ENCODE assay signal across 1 cellular context in the genomic region with DNA sequence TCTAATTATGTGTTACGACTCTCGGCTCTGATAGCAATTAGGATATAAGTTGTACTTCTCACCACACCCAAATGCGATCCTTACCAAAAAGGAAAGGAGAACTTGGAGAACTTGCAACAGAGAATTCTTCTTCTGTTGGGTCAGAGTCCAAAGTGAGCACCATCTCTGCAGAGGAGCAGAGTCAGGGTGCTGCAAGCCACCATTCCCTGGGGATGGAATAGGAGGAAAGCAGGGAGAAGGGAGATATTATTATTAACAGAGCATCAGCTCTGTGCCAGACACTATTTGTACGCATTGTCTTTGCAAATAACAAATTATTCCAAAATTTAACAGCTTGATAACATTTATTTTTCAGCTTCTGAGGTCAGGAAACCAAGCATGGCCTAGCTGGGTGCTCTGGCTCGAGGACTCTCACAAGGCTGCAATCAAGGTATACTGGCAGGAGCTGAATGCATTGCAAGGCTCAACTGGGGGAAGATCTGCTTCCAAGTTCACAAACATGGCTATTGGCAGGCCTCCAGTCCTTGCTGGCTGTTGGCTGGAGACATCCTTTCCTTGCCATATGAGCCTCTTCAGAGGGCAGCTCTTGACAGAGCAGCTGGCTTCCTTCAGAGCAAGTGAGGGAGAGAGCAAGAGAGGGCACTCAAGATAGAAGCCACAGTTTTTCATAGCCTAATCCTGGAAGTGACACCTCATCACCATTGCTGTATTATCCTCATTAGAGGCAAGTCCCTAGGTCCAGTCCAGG.
TF ChIP-seq lines count a peak whose summit lies in the region.

No MANE protein-coding gene starts in this region.

TF ChIP-seq in GM23338, 12 proteins besides CTCF, POLR2A, EP300 and RAD21 (continued from another document):
- TF ChIP-seq, protein P1, sequence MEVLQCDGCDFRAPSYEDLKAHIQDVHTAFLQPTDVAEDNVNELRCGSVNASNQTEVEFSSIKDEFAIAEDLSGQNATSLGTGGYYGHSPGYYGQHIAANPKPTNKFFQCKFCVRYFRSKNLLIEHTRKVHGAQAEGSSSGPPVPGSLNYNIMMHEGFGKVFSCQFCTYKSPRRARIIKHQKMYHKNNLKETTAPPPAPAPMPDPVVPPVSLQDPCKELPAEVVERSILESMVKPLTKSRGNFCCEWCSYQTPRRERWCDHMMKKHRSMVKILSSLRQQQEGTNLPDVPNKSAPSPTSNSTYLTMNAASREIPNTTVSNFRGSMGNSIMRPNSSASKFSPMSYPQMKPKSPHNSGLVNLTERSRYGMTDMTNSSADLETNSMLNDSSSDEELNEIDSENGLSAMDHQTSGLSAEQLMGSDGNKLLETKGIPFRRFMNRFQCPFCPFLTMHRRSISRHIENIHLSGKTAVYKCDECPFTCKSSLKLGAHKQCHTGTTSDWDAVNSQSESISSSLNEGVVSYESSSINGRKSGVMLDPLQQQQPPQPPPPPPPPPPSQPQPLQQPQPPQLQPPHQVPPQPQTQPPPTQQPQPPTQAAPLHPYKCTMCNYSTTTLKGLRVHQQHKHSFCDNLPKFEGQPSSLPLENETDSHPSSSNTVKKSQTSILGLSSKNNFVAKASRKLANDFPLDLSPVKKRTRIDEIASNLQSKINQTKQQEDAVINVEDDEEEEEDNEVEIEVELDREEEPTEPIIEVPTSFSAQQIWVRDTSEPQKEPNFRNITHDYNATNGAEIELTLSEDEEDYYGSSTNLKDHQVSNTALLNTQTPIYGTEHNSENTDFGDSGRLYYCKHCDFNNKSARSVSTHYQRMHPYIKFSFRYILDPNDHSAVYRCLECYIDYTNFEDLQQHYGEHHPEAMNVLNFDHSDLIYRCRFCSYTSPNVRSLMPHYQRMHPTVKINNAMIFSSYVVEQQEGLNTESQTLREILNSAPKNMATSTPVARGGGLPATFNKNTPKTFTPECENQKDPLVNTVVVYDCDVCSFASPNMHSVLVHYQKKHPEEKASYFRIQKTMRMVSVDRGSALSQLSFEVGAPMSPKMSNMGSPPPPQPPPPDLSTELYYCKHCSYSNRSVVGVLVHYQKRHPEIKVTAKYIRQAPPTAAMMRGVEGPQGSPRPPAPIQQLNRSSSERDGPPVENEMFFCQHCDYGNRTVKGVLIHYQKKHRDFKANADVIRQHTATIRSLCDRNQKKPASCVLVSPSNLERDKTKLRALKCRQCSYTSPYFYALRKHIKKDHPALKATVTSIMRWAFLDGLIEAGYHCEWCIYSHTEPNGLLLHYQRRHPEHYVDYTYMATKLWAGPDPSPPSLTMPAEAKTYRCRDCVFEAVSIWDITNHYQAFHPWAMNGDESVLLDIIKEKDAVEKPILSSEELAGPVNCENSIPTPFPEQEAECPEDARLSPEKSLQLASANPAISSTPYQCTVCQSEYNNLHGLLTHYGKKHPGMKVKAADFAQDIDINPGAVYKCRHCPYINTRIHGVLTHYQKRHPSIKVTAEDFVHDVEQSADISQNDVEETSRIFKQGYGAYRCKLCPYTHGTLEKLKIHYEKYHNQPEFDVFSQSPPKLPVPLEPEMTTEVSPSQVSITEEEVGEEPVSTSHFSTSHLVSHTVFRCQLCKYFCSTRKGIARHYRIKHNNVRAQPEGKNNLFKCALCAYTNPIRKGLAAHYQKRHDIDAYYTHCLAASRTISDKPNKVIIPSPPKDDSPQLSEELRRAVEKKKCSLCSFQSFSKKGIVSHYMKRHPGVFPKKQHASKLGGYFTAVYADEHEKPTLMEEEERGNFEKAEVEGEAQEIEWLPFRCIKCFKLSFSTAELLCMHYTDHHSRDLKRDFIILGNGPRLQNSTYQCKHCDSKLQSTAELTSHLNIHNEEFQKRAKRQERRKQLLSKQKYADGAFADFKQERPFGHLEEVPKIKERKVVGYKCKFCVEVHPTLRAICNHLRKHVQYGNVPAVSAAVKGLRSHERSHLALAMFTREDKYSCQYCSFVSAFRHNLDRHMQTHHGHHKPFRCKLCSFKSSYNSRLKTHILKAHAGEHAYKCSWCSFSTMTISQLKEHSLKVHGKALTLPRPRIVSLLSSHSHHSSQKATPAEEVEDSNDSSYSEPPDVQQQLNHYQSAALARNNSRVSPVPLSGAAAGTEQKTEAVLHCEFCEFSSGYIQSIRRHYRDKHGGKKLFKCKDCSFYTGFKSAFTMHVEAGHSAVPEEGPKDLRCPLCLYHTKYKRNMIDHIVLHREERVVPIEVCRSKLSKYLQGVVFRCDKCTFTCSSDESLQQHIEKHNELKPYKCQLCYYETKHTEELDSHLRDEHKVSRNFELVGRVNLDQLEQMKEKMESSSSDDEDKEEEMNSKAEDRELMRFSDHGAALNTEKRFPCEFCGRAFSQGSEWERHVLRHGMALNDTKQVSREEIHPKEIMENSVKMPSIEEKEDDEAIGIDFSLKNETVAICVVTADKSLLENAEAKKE (CRISPR knock-in tag; IDR thresholded peaks at IDR 0.05) = no peak
- TF ChIP-seq ZNF114 (CRISPR knock-in tag; IDR thresholded peaks at IDR 0.05) (no peak), STAT1 (IDR thresholded peaks at IDR 0.05; ENCODE audit: unreplicated experiment) (no peak), POLR2AphosphoS5 (IDR thresholded peaks at IDR 0.05; ENCODE audit: low read depth) (no peak), EZH2phosphoT487 (IDR thresholded peaks at IDR 0.05; ENCODE audit: unreplicated experiment) (no peak), JUNB (IDR thresholded peaks at IDR 0.05; ENCODE audit: unreplicated experiment) (no peak), ZNF331 (CRISPR knock-in tag; IDR thresholded peaks at IDR 0.05; ENCODE audit: low read depth) (no peak), CREB1 (CRISPR knock-in tag; IDR thresholded peaks at IDR 0.05; ENCODE audit: low read depth) (no peak), EZH2 (IDR thresholded peaks at IDR 0.05; ENCODE audit: low read depth, unreplicated experiment) (no peak)
- TF ChIP-seq, protein P2, sequence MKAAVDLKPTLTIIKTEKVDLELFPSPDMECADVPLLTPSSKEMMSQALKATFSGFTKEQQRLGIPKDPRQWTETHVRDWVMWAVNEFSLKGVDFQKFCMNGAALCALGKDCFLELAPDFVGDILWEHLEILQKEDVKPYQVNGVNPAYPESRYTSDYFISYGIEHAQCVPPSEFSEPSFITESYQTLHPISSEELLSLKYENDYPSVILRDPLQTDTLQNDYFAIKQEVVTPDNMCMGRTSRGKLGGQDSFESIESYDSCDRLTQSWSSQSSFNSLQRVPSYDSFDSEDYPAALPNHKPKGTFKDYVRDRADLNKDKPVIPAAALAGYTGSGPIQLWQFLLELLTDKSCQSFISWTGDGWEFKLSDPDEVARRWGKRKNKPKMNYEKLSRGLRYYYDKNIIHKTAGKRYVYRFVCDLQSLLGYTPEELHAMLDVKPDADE (IDR thresholded peaks at IDR 0.05) = no peak
